1 cellular context compared by ENCODE assay signal in the genomic region with DNA sequence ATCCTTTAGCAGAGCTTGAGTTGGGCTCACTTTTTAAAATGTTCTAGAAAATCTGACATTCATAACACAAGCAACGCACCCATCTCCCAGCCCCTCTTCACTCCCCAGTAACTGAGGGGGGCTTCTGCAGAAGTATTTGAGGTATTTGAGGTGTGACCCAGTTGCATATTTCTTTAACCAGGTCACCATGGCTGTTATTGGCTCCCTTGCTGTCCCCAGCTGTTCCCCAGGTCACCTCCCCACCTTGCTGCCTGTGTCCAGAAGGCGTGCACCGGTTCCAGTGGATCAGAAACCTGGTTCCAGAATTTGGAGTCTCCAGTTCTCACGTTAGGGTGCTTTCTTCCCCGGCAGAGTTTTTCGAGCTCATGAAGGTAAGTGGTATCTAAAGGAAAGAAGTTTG.
TF ChIP-seq lines count a peak whose summit lies in the region.

No MANE protein-coding gene starts in this region.

TF ChIP-seq in A549, 52 proteins besides CTCF, POLR2A, EP300 and RAD21 (continued from another document):
- TF ChIP-seq PBX3 (IDR thresholded peaks at IDR 0.05) (no peak), MYC (IDR thresholded peaks at IDR 0.05; ENCODE audit: borderline replicate concordance, low read length) (no peak), ZSCAN20 (CRISPR knock-in tag; IDR thresholded peaks at IDR 0.05) (no peak), NFE2L2 (conservative IDR thresholded peaks at IDR 0.05; ENCODE audit: low read length) (no peak)
- TF ChIP-seq, protein P1, sequence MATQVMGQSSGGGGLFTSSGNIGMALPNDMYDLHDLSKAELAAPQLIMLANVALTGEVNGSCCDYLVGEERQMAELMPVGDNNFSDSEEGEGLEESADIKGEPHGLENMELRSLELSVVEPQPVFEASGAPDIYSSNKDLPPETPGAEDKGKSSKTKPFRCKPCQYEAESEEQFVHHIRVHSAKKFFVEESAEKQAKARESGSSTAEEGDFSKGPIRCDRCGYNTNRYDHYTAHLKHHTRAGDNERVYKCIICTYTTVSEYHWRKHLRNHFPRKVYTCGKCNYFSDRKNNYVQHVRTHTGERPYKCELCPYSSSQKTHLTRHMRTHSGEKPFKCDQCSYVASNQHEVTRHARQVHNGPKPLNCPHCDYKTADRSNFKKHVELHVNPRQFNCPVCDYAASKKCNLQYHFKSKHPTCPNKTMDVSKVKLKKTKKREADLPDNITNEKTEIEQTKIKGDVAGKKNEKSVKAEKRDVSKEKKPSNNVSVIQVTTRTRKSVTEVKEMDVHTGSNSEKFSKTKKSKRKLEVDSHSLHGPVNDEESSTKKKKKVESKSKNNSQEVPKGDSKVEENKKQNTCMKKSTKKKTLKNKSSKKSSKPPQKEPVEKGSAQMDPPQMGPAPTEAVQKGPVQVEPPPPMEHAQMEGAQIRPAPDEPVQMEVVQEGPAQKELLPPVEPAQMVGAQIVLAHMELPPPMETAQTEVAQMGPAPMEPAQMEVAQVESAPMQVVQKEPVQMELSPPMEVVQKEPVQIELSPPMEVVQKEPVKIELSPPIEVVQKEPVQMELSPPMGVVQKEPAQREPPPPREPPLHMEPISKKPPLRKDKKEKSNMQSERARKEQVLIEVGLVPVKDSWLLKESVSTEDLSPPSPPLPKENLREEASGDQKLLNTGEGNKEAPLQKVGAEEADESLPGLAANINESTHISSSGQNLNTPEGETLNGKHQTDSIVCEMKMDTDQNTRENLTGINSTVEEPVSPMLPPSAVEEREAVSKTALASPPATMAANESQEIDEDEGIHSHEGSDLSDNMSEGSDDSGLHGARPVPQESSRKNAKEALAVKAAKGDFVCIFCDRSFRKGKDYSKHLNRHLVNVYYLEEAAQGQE (IDR thresholded peaks at IDR 0.05): no peak
- TF ChIP-seq, protein P2, sequence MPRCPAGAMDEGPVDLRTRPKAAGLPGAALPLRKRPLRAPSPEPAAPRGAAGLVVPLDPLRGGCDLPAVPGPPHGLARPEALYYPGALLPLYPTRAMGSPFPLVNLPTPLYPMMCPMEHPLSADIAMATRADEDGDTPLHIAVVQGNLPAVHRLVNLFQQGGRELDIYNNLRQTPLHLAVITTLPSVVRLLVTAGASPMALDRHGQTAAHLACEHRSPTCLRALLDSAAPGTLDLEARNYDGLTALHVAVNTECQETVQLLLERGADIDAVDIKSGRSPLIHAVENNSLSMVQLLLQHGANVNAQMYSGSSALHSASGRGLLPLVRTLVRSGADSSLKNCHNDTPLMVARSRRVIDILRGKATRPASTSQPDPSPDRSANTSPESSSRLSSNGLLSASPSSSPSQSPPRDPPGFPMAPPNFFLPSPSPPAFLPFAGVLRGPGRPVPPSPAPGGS (IDR thresholded peaks at IDR 0.05): no peak
